19 cellular contexts compared by ENCODE assay signal in genomic region chr14:29851397-29851796, GRCh38.
"Had no signal": no experiment of that assay in that cellular context is flagged by ENCODE, and none has a peak within 500 bp of the region (broad histone marks: within the 10 kb centered on the region; RNA-seq: fewer than 3 reads in every experiment).

No MANE protein-coding gene starts in this region.

- H3K27ac Mint-ChIP-seq: activated CD4-positive, alpha-beta T cell treated with anti-CD3 and anti-CD28 coated beads, Interleukin-2, amount 10 ng/mL, durations not matched to agents 7 days and 5 days; activated naive CD8-positive, alpha-beta T cell treated with anti-CD3 and anti-CD28 coated beads, Interleukin-2, amount 10 ng/mL, durations not matched to agents 7 days and 5 days; activated T-helper 1 cell treated with anti-CD3 and anti-CD28 coated beads, Interleukin-12 subunit alpha, Interleukin-12 subunit beta, Interleukin-2, Interleukin-4 antibody, amounts not matched to agents 30 ng/mL and 10 ng/mL and 1 ng/mL, durations not matched to agents 14 hours and 24 hours and 36 hours; natural killer cell treated with Interleukin-12 subunit alpha and Interleukin-12 subunit beta and Interleukin-15 and Interleukin-18, amount 100 ng/mL, for 72 hours; type B pancreatic cell had no signal

- H3K4me3 ChIP-seq: mucosa of descending colon, right atrium auricular region had no signal

- H3K36me3 ChIP-seq: right atrium auricular region had no signal

- H3K27me3 Mint-ChIP-seq: activated CD4-positive, alpha-beta T cell treated with anti-CD3 and anti-CD28 coated beads, Interleukin-2, amount 10 ng/mL, durations not matched to agents 7 days and 5 days; activated naive CD8-positive, alpha-beta T cell treated with anti-CD3 and anti-CD28 coated beads, Interleukin-2, amount 10 ng/mL, durations not matched to agents 7 days and 5 days; natural killer cell treated with Interleukin-12 subunit alpha and Interleukin-12 subunit beta and Interleukin-15 and Interleukin-18, amount 100 ng/mL, for 72 hours; type B pancreatic cell had no signal

- H3K4me3 Mint-ChIP-seq: activated CD4-positive, alpha-beta T cell treated with anti-CD3 and anti-CD28 coated beads, Interleukin-2, amount 10 ng/mL, durations not matched to agents 7 days and 5 days; activated naive CD8-positive, alpha-beta T cell treated with anti-CD3 and anti-CD28 coated beads, Interleukin-2, amount 10 ng/mL, durations not matched to agents 7 days and 5 days; activated T-helper 1 cell treated with anti-CD3 and anti-CD28 coated beads, Interleukin-12 subunit alpha, Interleukin-12 subunit beta, Interleukin-2, Interleukin-4 antibody, amounts not matched to agents 30 ng/mL and 10 ng/mL and 1 ng/mL, durations not matched to agents 14 hours and 24 hours and 36 hours; natural killer cell treated with Interleukin-12 subunit alpha and Interleukin-12 subunit beta and Interleukin-15 and Interleukin-18, amount 100 ng/mL, for 72 hours; type B pancreatic cell had no signal

- H3K27me3 ChIP-seq: right atrium auricular region had no signal

- H3K4me1 Mint-ChIP-seq: activated CD4-positive, alpha-beta T cell treated with anti-CD3 and anti-CD28 coated beads, Interleukin-2, amount 10 ng/mL, durations not matched to agents 7 days and 5 days; activated naive CD8-positive, alpha-beta T cell treated with anti-CD3 and anti-CD28 coated beads, Interleukin-2, amount 10 ng/mL, durations not matched to agents 7 days and 5 days had no signal

- H3K36me3 Mint-ChIP-seq: activated naive CD8-positive, alpha-beta T cell treated with anti-CD3 and anti-CD28 coated beads, Interleukin-2, amount 10 ng/mL, durations not matched to agents 7 days and 5 days had no signal

- DNase-seq: activated CD4-positive, alpha-beta T cell treated with anti-CD3 and anti-CD28 coated beads, Interleukin-2, amount 10 ng/mL, durations not matched to agents 7 days and 5 days; activated CD4-positive, CD25-positive, alpha-beta regulatory T cell; activated CD8-positive, alpha-beta memory T cell treated with anti-CD3 and anti-CD28 coated beads, Interleukin-2, amount 50 U/mL, for 48 hours; activated naive CD4-positive, alpha-beta T cell; activated naive CD8-positive, alpha-beta T cell treated with anti-CD3 and anti-CD28 coated beads, Interleukin-2, amount 10 ng/mL, durations not matched to agents 7 days and 5 days; aorta; central memory CD4-positive, alpha-beta T cell; cortex of kidney; effector CD8-positive, alpha-beta T cell; mucosa of descending colon; posterior cingulate gyrus; small intestine; stimulated activated CD4-positive, alpha-beta T cell treated with anti-CD3 and anti-CD28 coated beads, Interleukin-4, amount 100 ng/mL, for 4 hours; stimulated activated CD8-positive, alpha-beta memory T cell treated with anti-CD3 and anti-CD28 coated beads, Interleukin-4, amount 100 ng/mL, for 48 hours; stimulated activated naive CD8-positive, alpha-beta T cell treated with anti-CD3 and anti-CD28 coated beads, Interleukin-15, Interleukin-2, amounts not matched to agents 100 U/mL and 50 U/mL, for 24 hours had no signal

- H3K4me1 ChIP-seq: right atrium auricular region had no signal

- H3K27ac ChIP-seq: right atrium auricular region had no signal

- H3K9me3 ChIP-seq: mucosa of descending colon had no signal
